17 cellular contexts compared by ENCODE assay signal in the genomic region with DNA sequence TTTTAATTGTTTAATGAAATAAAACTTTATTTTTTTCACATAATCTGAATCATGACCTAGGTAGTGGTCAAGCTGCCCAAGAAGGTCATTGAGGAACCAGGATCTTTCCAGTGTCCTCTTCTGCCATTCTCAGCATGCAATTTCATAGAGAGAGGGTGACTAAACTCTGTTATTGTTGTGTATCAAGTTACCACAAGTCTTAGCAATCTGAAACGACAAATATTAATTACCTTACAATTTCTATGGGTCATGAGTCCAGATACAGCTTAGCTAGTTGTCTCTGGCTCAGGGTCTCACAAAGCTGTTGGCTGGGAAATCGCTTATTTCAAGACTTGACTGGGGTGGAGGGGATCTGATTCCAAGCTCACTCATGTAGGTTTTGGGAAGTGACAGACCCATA.
"Had no signal": no experiment of that assay in that cellular context is flagged by ENCODE, and none has a peak within 500 bp of the region (broad histone marks: within the 10 kb centered on the region; RNA-seq: fewer than 3 reads in every experiment).

No MANE protein-coding gene starts in this region.

- H3K27me3 ChIP-seq: pancreas had no signal

- H3K9me3 ChIP-seq: pancreas had no signal

- ATAC-seq: effector memory CD8-positive, alpha-beta T cell; left lobe of liver; natural killer cell treated with Interleukin-12 subunit alpha and Interleukin-12 subunit beta and Interleukin-15 and Interleukin-18, amount 100 ng/mL, for 72 hours; pancreas; right cardiac atrium had no signal

- H3K27ac ChIP-seq: pancreas had no signal

- H3K4me3 ChIP-seq: pancreas, smooth muscle cell had no signal

- H3K36me3 ChIP-seq: pancreas had no signal

- H3K9me3 Mint-ChIP-seq: dendritic cell treated with granulocyte-macrophage colony-stimulating factor and Interleukin-4, amounts not matched to agents 40 ng/mL and 50 ng/mL, for 4 days; effector memory CD8-positive, alpha-beta T cell; natural killer cell treated with Interleukin-12 subunit alpha and Interleukin-12 subunit beta and Interleukin-15 and Interleukin-18, amount 100 ng/mL, for 72 hours had no signal

- H3K27ac Mint-ChIP-seq: dendritic cell treated with granulocyte-macrophage colony-stimulating factor and Interleukin-4, amounts not matched to agents 40 ng/mL and 50 ng/mL, for 4 days; natural killer cell treated with Interleukin-12 subunit alpha and Interleukin-12 subunit beta and Interleukin-15 and Interleukin-18, amount 100 ng/mL, for 72 hours; progenitor cell of endocrine pancreas had no signal

- DNase-seq: effector memory CD8-positive, alpha-beta T cell; erythroblast; foreskin melanocyte; head of caudate nucleus; hippocampal formation; kidney glomerular epithelial cell; occipital lobe; pancreas; right cardiac atrium; stimulated activated CD4-positive, alpha-beta T cell treated with anti-CD3 and anti-CD28 coated beads, Interleukin-2, amount 100 ng/mL, for 48 hours; stimulated activated naive CD4-positive, alpha-beta T cell treated with Interleukin-2 at 50 U/mL for 16 hours; trophoblast cell had no signal

- H3K4me3 Mint-ChIP-seq: dendritic cell treated with granulocyte-macrophage colony-stimulating factor and Interleukin-4, amounts not matched to agents 40 ng/mL and 50 ng/mL, for 4 days; effector memory CD8-positive, alpha-beta T cell; natural killer cell treated with Interleukin-12 subunit alpha and Interleukin-12 subunit beta and Interleukin-15 and Interleukin-18, amount 100 ng/mL, for 72 hours had no signal

- H3K36me3 Mint-ChIP-seq: natural killer cell treated with Interleukin-12 subunit alpha and Interleukin-12 subunit beta and Interleukin-15 and Interleukin-18, amount 100 ng/mL, for 72 hours had no signal

- H3K4me2 ChIP-seq: smooth muscle cell had no signal

- H3K27me3 Mint-ChIP-seq: dendritic cell treated with granulocyte-macrophage colony-stimulating factor and Interleukin-4, amounts not matched to agents 40 ng/mL and 50 ng/mL, for 4 days; effector memory CD8-positive, alpha-beta T cell; natural killer cell treated with Interleukin-12 subunit alpha and Interleukin-12 subunit beta and Interleukin-15 and Interleukin-18, amount 100 ng/mL, for 72 hours; progenitor cell of endocrine pancreas had no signal
